ENCODE assay signal across 1 cellular context in genomic region chr11:70486026-70486415, GRCh38.
TF ChIP-seq lines count a peak whose summit lies in the region.

No MANE protein-coding gene starts in this region.

TF ChIP-seq in K562, 482 proteins besides CTCF, POLR2A, EP300 and RAD21:
- TF ChIP-seq ZNF263 (CRISPR knock-in tag; IDR thresholded peaks at IDR 0.05; ENCODE audit: borderline replicate concordance) (no peak), BCLAF1 (IDR thresholded peaks at IDR 0.05; ENCODE audit: borderline replicate concordance in 1 of 2, control insufficient read depth in 1 of 2, low read depth in 2 of 2, low read length in 1 of 2) (no peak), EZH2 (IDR thresholded peaks at IDR 0.05; ENCODE audit: borderline replicate concordance, low read depth, low read length) (0 out of 2 replicates have a peak, but pooled peaks have one; percentile 38)
